11 cellular contexts compared by ENCODE assay signal in the genomic region with DNA sequence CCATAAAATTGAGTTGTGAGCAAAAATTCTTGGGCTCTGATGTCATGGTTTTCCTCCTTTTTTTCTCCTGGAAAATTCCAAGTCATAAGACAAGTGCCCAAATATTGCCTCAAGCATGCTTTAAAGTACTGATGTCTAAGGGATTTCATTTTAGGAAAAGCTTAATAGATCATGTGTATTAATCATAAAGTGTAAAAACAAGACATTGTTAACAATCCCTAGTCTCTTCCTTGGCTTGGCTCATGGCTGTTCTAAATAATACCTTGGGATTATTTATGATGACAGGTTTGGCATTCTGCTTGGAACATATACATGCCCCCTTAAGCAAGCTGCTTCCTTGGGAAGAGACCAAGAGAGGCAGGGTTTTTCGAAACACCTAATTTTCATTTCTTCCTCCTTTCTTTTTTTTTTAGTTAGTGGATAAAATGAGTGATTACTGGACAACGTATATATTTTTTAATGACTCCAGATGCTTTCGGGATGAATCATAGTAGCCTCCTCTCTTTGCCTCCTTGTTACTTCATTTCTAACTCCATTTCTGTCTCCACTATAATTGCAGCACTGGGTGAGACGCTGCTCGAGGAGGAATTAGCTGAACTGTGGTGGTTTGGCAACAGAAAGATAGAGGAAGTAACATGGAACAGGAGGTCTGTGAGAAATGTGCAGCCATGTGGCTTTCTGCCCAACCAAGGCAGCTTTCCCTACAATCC.
A peak's percentile ranks its signal among the peaks of the same experiment; 100 is the strongest.
DNase-seq lines count a peak whose midpoint lies in the region; ATAC-seq, FAIRE-seq and TF ChIP-seq lines count a peak whose summit lies in the region.
"Had no signal": no experiment of that assay in that cellular context is flagged by ENCODE, and none has a peak within 500 bp of the region (broad histone marks: within the 10 kb centered on the region; RNA-seq: fewer than 3 reads in every experiment).

No MANE protein-coding gene starts in this region.

- no peaks in the 10 kb centered on the region for H3K36me3 Mint-ChIP-seq in activated T-cell treated with anti-CD3 and anti-CD28 coated beads, Interleukin-2, amount 50 U/mL, for 24 hours (ENCODE audit: low read depth)
- peaks cover 6% of the 10 kb centered on the region for H3K36me3 Mint-ChIP-seq in activated CD8-positive, alpha-beta memory T cell treated with anti-CD3 and anti-CD28 coated beads, Interleukin-2, amount 10 ng/mL, durations not matched to agents 7 days and 5 days

- ATAC-seq in activated CD8-positive, alpha-beta memory T cell treated with anti-CD3 and anti-CD28 coated beads, Interleukin-2, amount 10 ng/mL, durations not matched to agents 7 days and 5 days = no peak

- H3K4me1 Mint-ChIP-seq in activated T-cell treated with anti-CD3 and anti-CD28 coated beads, Interleukin-2, amount 50 U/mL, for 24 hours (ENCODE audit: low read depth) = peaks cover 43% of the 10 kb centered on the region
- H3K4me1 Mint-ChIP-seq in activated CD8-positive, alpha-beta memory T cell treated with anti-CD3 and anti-CD28 coated beads, Interleukin-2, amount 10 ng/mL, durations not matched to agents 7 days and 5 days = peaks cover 27% of the 10 kb centered on the region

- H3K27ac Mint-ChIP-seq in activated T-cell treated with anti-CD3 and anti-CD28 coated beads, Interleukin-2, amount 50 U/mL, for 24 hours = peak overlapping the region; percentile 63
- H3K27ac Mint-ChIP-seq in activated CD8-positive, alpha-beta memory T cell treated with anti-CD3 and anti-CD28 coated beads, Interleukin-2, amount 10 ng/mL, durations not matched to agents 7 days and 5 days = no peak overlapping the region

- no peak overlapping the region for H3K4me3 Mint-ChIP-seq in activated T-cell treated with anti-CD3 and anti-CD28 coated beads, Interleukin-2, amount 50 U/mL, for 24 hours
- no peak overlapping the region for H3K4me3 Mint-ChIP-seq in activated CD8-positive, alpha-beta memory T cell treated with anti-CD3 and anti-CD28 coated beads, Interleukin-2, amount 10 ng/mL, durations not matched to agents 7 days and 5 days

- peaks cover 3% of the 10 kb centered on the region for H3K9me3 Mint-ChIP-seq in activated T-cell treated with anti-CD3 and anti-CD28 coated beads, Interleukin-2, amount 50 U/mL, for 24 hours
- H3K9me3 Mint-ChIP-seq in activated CD8-positive, alpha-beta memory T cell treated with anti-CD3 and anti-CD28 coated beads, Interleukin-2, amount 10 ng/mL, durations not matched to agents 7 days and 5 days (ENCODE audit: low read depth) = peaks cover 3% of the 10 kb centered on the region

- TF ChIP-seq CTCF in RWPE1 (conservative IDR thresholded peaks at IDR 0.05; ENCODE audit: low read depth) = no peak

- DNase-seq in activated T-cell treated with anti-CD3 and anti-CD28 coated beads, Interleukin-2, amount 50 U/mL, for 24 hours = no peak
- DNase-seq in activated T-cell treated with anti-CD3 and anti-CD28 coated beads, Interleukin-2, amount 50 U/mL, for 48 hours = no peak
- peak; percentile 73 for DNase-seq in RWPE1 (ENCODE audit: low spot score)
- DNase-seq in foreskin melanocyte = peak; percentile 34
- DNase-seq in urothelium cell line (ENCODE audit: low spot score) = peak; percentile 52
- DNase-seq in NCI-H146 treated with DMSO at 0.1 percent for 48 hours (lab: John Stamatoyannopoulos, UW; ENCODE audit: unreplicated experiment) = no peak
- no peak for DNase-seq in activated CD8-positive, alpha-beta memory T cell treated with anti-CD3 and anti-CD28 coated beads, Interleukin-2, amount 10 ng/mL, durations not matched to agents 7 days and 5 days
- no peak for DNase-seq in activated CD4-positive, CD25-positive, alpha-beta regulatory T cell (lab: John Stamatoyannopoulos, UW)
- DNase-seq: pancreas, T-helper 1 cell had no signal

- POLR2A ChIA-PET in RWPE1 (lab: Yijun Ruan, JAX; ENCODE audit: low non-redundant PET) = interaction anchor here (0.5 kb wide), 1 partner anchor 571 kb away, joined by 5 read pairs; no protein-coding TSS in a partner anchor

- H3K27ac ChIP-seq in RWPE1 = peak overlapping the region; percentile 95
- H3K27ac ChIP-seq: pancreas, tibial artery had no signal

- CTCF ChIA-PET in RWPE1 (lab: Yijun Ruan, JAX) = interaction anchor here (0.6 to 1.7 kb wide), 5 partner anchors 8 to 612 kb away, joined by 3 to 6 read pairs (median 4); no protein-coding TSS in a partner anchor
- CTCF ChIA-PET in activated CD8-positive, alpha-beta memory T cell treated with anti-CD3 and anti-CD28 coated beads, Interleukin-2, amount 10 ng/mL, durations not matched to agents 7 days and 5 days (lab: Charles Lee) = interaction anchor here (1.1 to 1.2 kb wide), 2 partner anchors 684 to 690 kb away, joined by 3 to 4 read pairs; no protein-coding TSS in a partner anchor

- H3K27me3 Mint-ChIP-seq in activated T-cell treated with anti-CD3 and anti-CD28 coated beads, Interleukin-2, amount 50 U/mL, for 24 hours = no peaks in the 10 kb centered on the region
- H3K27me3 Mint-ChIP-seq in activated CD8-positive, alpha-beta memory T cell treated with anti-CD3 and anti-CD28 coated beads, Interleukin-2, amount 10 ng/mL, durations not matched to agents 7 days and 5 days = no peaks in the 10 kb centered on the region

- no peak for FAIRE-seq in urothelium cell line (lab: Jason Lieb, UNC)
- FAIRE-seq: pancreas had no signal

Comparison
In these comparisons a context has a peak if more than half of its experiments do, and no peak if none do; other contexts are left out.
1. DNase-seq: peak in RWPE1 (single experiment), foreskin melanocyte (single experiment) and urothelium cell line (single experiment); none in activated T-cell treated with anti-CD3 and anti-CD28 coated beads, Interleukin-2, amount 50 U/mL, for 24 hours (single experiment), activated T-cell treated with anti-CD3 and anti-CD28 coated beads, Interleukin-2, amount 50 U/mL, for 48 hours (0 of 2), NCI-H146 treated with DMSO at 0.1 percent for 48 hours (single experiment), activated CD8-positive, alpha-beta memory T cell treated with anti-CD3 and anti-CD28 coated beads, Interleukin-2, amount 10 ng/mL, durations not matched to agents 7 days and 5 days (single experiment) and activated CD4-positive, CD25-positive, alpha-beta regulatory T cell (0 of 4).